In genomic region chr6:170437719-170438401, GRCh38 we compare ENCODE assay signal across 8 cellular contexts.
DNase-seq lines count a peak whose midpoint lies in the region; ATAC-seq and TF ChIP-seq lines count a peak whose summit lies in the region.

No MANE protein-coding gene starts in this region.

- H4K91ac ChIP-seq in neuronal stem cell (ENCODE audit: low read depth, low read length, poor library complexity) = peak overlapping the region; percentile 67

- peak overlapping the region; percentile 84 for H3K18ac ChIP-seq in neuronal stem cell (ENCODE audit: low read length)

- H4K8ac ChIP-seq in neuronal stem cell (ENCODE audit: low read depth, low read length) = no peak overlapping the region

- peak overlapping the region; percentile 54 to 84 (median 73) for H3K4me2 ChIP-seq in BLaER1 treated with 17β-estradiol and CSF1 and Interleukin-3, amounts not matched to agents 10 nM and 100 nM
- H3K4me2 ChIP-seq in MM.1S (ENCODE audit: low read depth, low read length) (peak overlapping the region; percentile 50), neuronal stem cell (ENCODE audit: insufficient read depth, low read length, poor library complexity, severe bottlenecking) (no peak overlapping the region)

- H2BK15ac ChIP-seq in neuronal stem cell (ENCODE audit: low read length) = peak overlapping the region; percentile 66

- peak overlapping the region in 3 of 10 experiments; percentile 12 to 18 (median 12); a peak in 5 of 20 replicates for H3K4me3 ChIP-seq in BLaER1 treated with 17β-estradiol and CSF1 and Interleukin-3, amounts not matched to agents 10 nM and 100 nM
- H3K4me3 ChIP-seq in MM.1S (ENCODE audit: low read length) = no peak overlapping the region
- peak overlapping the region in 1 of 2 donors; percentile 22 for H3K4me3 ChIP-seq in neuronal stem cell (ENCODE audit: low read length in 2 of 2)

- DNase-seq in MM.1S (no peak), ecto neural progenitor cell (ENCODE audit: low spot score) (peak; percentile 49), neuronal stem cell (ENCODE audit: low spot score) (no peak), 8988T (no peak), GM19240 (ENCODE audit: insufficient read length, low spot score) (no peak), NCI-H1105 treated with DMSO at 0.1 percent for 48 hours (lab: John Stamatoyannopoulos, UW) (no peak)

- H3K23ac ChIP-seq in neuronal stem cell (ENCODE audit: low read depth, low read length, poor library complexity) = no peak overlapping the region

- TF ChIP-seq CTCF in MM.1S (IDR thresholded peaks at IDR 0.05; ENCODE audit: low read length) = no peak

- peak overlapping the region; percentile 59 for H2BK12ac ChIP-seq in neuronal stem cell (ENCODE audit: low read length)

- H3K79me2 ChIP-seq in MM.1S (ENCODE audit: low read length) = no peaks in the 10 kb centered on the region

- H3K79me1 ChIP-seq in neuronal stem cell (ENCODE audit: low read depth, low read length) = no peaks in the 10 kb centered on the region

- peaks cover 13 to 19% (median 17%) of the 10 kb centered on the region in 11 experiments; a peak in 20 of 22 replicates for H3K9me3 ChIP-seq in BLaER1 treated with 17β-estradiol and CSF1 and Interleukin-3, amounts not matched to agents 10 nM and 100 nM (replicated peaks in 1 of 11)
- no peaks in the 10 kb centered on the region for H3K9me3 ChIP-seq in MM.1S (replicated peaks; ENCODE audit: insufficient read depth, low read length)
- H3K9me3 ChIP-seq in neuronal stem cell (replicated peaks in 1 of 2; ENCODE audit: control insufficient read depth in 2 of 2, insufficient read depth in 1 of 2, low read depth in 1 of 2, low read length in 2 of 2) = peaks cover 5 to 16% of the 10 kb centered on the region in 2 donors

- peak overlapping the region; percentile 74 for H2AK5ac ChIP-seq in neuronal stem cell (ENCODE audit: low read depth, low read length)

- no peak for ATAC-seq in GM18873 (IDR thresholded peaks at IDR 0.05; ENCODE audit: low FRiP score, unreplicated experiment)

- H3K4ac ChIP-seq in neuronal stem cell (ENCODE audit: low read length) = peak overlapping the region; percentile 30

- H4K20me1 ChIP-seq in BLaER1 treated with 17β-estradiol and CSF1 and Interleukin-3, amounts not matched to agents 10 nM and 100 nM = no peaks in the 10 kb centered on the region
- H4K20me1 ChIP-seq in MM.1S (ENCODE audit: insufficient read depth, low read length) = no peaks in the 10 kb centered on the region

- peaks cover 7 to 35% (median 16%) of the 10 kb centered on the region in 10 experiments; a peak in 19 of 20 replicates for H3K4me1 ChIP-seq in BLaER1 treated with 17β-estradiol and CSF1 and Interleukin-3, amounts not matched to agents 10 nM and 100 nM
- H3K4me1 ChIP-seq in MM.1S (ENCODE audit: low read length) (no peaks in the 10 kb centered on the region), neuronal stem cell (ENCODE audit: control insufficient read depth in 2 of 2, insufficient read depth in 1 of 2, low read depth in 1 of 2, low read length in 2 of 2) (peaks cover 37 to 45% of the 10 kb centered on the region in 2 donors)

- H2BK5ac ChIP-seq in neuronal stem cell (ENCODE audit: low read length) = peak overlapping the region; percentile 8

- H3F3A ChIP-seq in MM.1S (ENCODE audit: insufficient read depth, low read length) = no peaks in the 10 kb centered on the region

- H2BK120ac ChIP-seq in neuronal stem cell (ENCODE audit: low read depth, low read length) = peak overlapping the region; percentile 49

- H3K9me2 ChIP-seq in MM.1S (replicated peaks; ENCODE audit: insufficient read depth, low read length) = no peaks in the 10 kb centered on the region

- no peaks in the 10 kb centered on the region for H3K27me3 ChIP-seq in BLaER1 treated with 17β-estradiol and CSF1 and Interleukin-3, amounts not matched to agents 10 nM and 100 nM
- H3K27me3 ChIP-seq in MM.1S (replicated peaks; ENCODE audit: insufficient read depth, low read length) (no peaks in the 10 kb centered on the region), neuronal stem cell (ENCODE audit: control insufficient read depth in 3 of 3, insufficient read depth in 3 of 3, low read depth in 1 of 3, low read length in 3 of 3) (no peaks in the 10 kb centered on the region)

- peak overlapping the region in 8 of 11 experiments; percentile 2 to 63 (median 49); a peak in 12 of 22 replicates for H3K9ac ChIP-seq in BLaER1 treated with 17β-estradiol and CSF1 and Interleukin-3, amounts not matched to agents 10 nM and 100 nM
- H3K9ac ChIP-seq in MM.1S (ENCODE audit: low read length) (peak overlapping the region; percentile 25; the same call in 1 of the 2 replicates), neuronal stem cell (ENCODE audit: low read depth, low read length, poor library complexity) (no peak overlapping the region)

- H3K14ac ChIP-seq in neuronal stem cell (ENCODE audit: low read length) = no peak overlapping the region

- no CpG with 5 or more reads among the region's 12 CpGs for WGBS in neuronal stem cell (ENCODE audit: extremely low coverage in 2 of 2, insufficient read length in 2 of 2, insufficient replicate concordance in 1 of 2), 2 donors

- H3K27ac ChIP-seq in BLaER1 treated with 17β-estradiol and CSF1 and Interleukin-3, amounts not matched to agents 10 nM and 100 nM = peak overlapping the region in 7 of 11 experiments; percentile 2 to 64 (median 45); a peak in 8 of 22 replicates
- H3K27ac ChIP-seq in MM.1S (ENCODE audit: low read length) = no peak overlapping the region
- H3K27ac ChIP-seq in neuronal stem cell (replicated peaks; ENCODE audit: low read length) = peak overlapping the region; percentile 60

- no peak overlapping the region for H2AFZ ChIP-seq in MM.1S (ENCODE audit: low read length)
- H2AFZ ChIP-seq in neuronal stem cell (ENCODE audit: low read length) = peak overlapping the region; percentile 89

- H3K36me3 ChIP-seq in BLaER1 treated with 17β-estradiol and CSF1 and Interleukin-3, amounts not matched to agents 10 nM and 100 nM = no peaks in the 10 kb centered on the region
- H3K36me3 ChIP-seq in MM.1S (replicated peaks; ENCODE audit: insufficient read depth, low read length) = no peaks in the 10 kb centered on the region
- no peaks in the 10 kb centered on the region for H3K36me3 ChIP-seq in neuronal stem cell (replicated peaks in 1 of 2; ENCODE audit: control insufficient read depth in 2 of 2, insufficient read depth in 2 of 2, low read length in 2 of 2)
